Comparison of ENCODE assay signal across 17 cellular contexts in genomic region chr1:200561856-200562214, GRCh38. TPM values are rescaled to one million over a fixed set of nuclear protein-coding genes. Genes with fewer than 3 reads are reported as not detected.
A peak's percentile ranks its signal among the peaks of the same experiment; 100 is the strongest.
DNase-seq lines count a peak whose midpoint lies in the region; ATAC-seq, FAIRE-seq and TF ChIP-seq lines count a peak whose summit lies in the region.
"Had no signal": no experiment of that assay in that cellular context is flagged by ENCODE, and none has a peak within 500 bp of the region (broad histone marks: within the 10 kb centered on the region; RNA-seq: fewer than 3 reads in every experiment).

No MANE protein-coding gene starts in this region.

- no peak overlapping the region for H3K18ac ChIP-seq in mesendoderm (ENCODE audit: low read length)

- H2BK120ac ChIP-seq in mesendoderm (ENCODE audit: low read depth, low read length), result no peak overlapping the region

- no peaks in the 10 kb centered on the region for H3K79me2 ChIP-seq in mesendoderm (ENCODE audit: control insufficient read depth, insufficient read depth, low read length)

- H3K79me1 ChIP-seq in mesendoderm (ENCODE audit: low read length), result no peaks in the 10 kb centered on the region

- H3K9me3 ChIP-seq in T-helper 17 cell (ENCODE audit: control insufficient read depth, low read length, poor library complexity, severe bottlenecking), result no peaks in the 10 kb centered on the region
- H3K9me3 ChIP-seq: stomach had no signal

- no peaks in the 10 kb centered on the region for H3K36me3 Mint-ChIP-seq in T-helper 17 cell (ENCODE audit: low read depth)

- no peak for FAIRE-seq in RCC 7860 (lab: Jason Lieb, UNC)
- FAIRE-seq: kidney had no signal

- no peaks in the 10 kb centered on the region for H3K36me3 ChIP-seq in mesendoderm (ENCODE audit: control insufficient read depth, insufficient read depth, low read length)
- H3K36me3 ChIP-seq: stomach had no signal

- DNase-seq in GM13977 (ENCODE audit: low spot score) (peak; percentile 21), T-helper 17 cell (no peak), T1000 (lab: John Stamatoyannopoulos, UW) (no peak), mesendoderm (no peak), RCC 7860 (ENCODE audit: low spot score) (no peak)
- DNase-seq in stimulated activated CD4-positive, alpha-beta T cell treated with anti-CD3 and anti-CD28 coated beads, Interleukin-2, amount 100 ng/mL, for 24 hours, result no peak
- DNase-seq: activated CD4-positive, alpha-beta T cell treated with anti-CD3 and anti-CD28 coated beads for 1 hour; DMS53; foreskin keratinocyte; KG1; kidney; NCI-H82; retina; stimulated activated CD4-positive, alpha-beta T cell treated with anti-CD3 and anti-CD28 coated beads, Interleukin-4, amount 100 ng/mL, for 4 hours; stomach had no signal

- H3K9ac ChIP-seq in mesendoderm (ENCODE audit: low read length), result no peak overlapping the region

- H3K27ac Mint-ChIP-seq in T-helper 17 cell, result peak overlapping the region; percentile 84

- no peak overlapping the region for H3K4me3 ChIP-seq in mesendoderm (ENCODE audit: low read length)
- H3K4me3 ChIP-seq: stomach had no signal

- peaks cover 2% of the 10 kb centered on the region for H3K4me1 Mint-ChIP-seq in T-helper 17 cell

- no peak overlapping the region for H2BK15ac ChIP-seq in mesendoderm (replicated peaks; ENCODE audit: low read depth)

- ATAC-seq in GM19395 (IDR thresholded peaks at IDR 0.05; ENCODE audit: unreplicated experiment), result peak; percentile 41
- peak; percentile 38 for ATAC-seq in HG02885 (IDR thresholded peaks at IDR 0.05; ENCODE audit: poor library complexity, unreplicated experiment)
- ATAC-seq in T-helper 17 cell, result no peak
- ATAC-seq: foreskin keratinocyte had no signal

- no peak for TF ChIP-seq CTCF in GM13977 (IDR thresholded peaks at IDR 0.05; ENCODE audit: extremely low read depth, insufficient read depth, missing control alignments)

- H3K56ac ChIP-seq in mesendoderm (ENCODE audit: low read length), result no peak overlapping the region

- H3K23ac ChIP-seq in mesendoderm (ENCODE audit: low read length), result no peak overlapping the region

- H3K4me3 Mint-ChIP-seq in T-helper 17 cell, result no peak overlapping the region

- no peak overlapping the region for H4K8ac ChIP-seq in mesendoderm (ENCODE audit: low read depth, low read length)

- H3K27ac ChIP-seq in mesendoderm (ENCODE audit: low read depth, low read length), result no peak overlapping the region
- H3K27ac ChIP-seq: foreskin keratinocyte, stomach had no signal

- H3K27me3 ChIP-seq in mesendoderm (ENCODE audit: insufficient read depth, low read length, poor library complexity), result no peaks in the 10 kb centered on the region
- H3K27me3 ChIP-seq: foreskin keratinocyte, stomach had no signal

- H2BK5ac ChIP-seq in mesendoderm (ENCODE audit: low read length), result no peak overlapping the region

- in situ Hi-C loops in GM13977 (cut with MboI; ENCODE audit: low pct_unique_long_range_greater_than_20kb, low sequenced_read_pairs, unreplicated experiment), result no loop called here

- H3K4ac ChIP-seq in mesendoderm (ENCODE audit: low read depth, low read length), result no peak overlapping the region

- H4K5ac ChIP-seq in mesendoderm (ENCODE audit: low read length), result no peak overlapping the region

- no peaks in the 10 kb centered on the region for H3K27me3 Mint-ChIP-seq in T-helper 17 cell

- no peak overlapping the region for H3K4me2 ChIP-seq in mesendoderm (ENCODE audit: low read length)

- H3K4me1 ChIP-seq in mesendoderm (ENCODE audit: control insufficient read depth, low read depth, low read length), result no peaks in the 10 kb centered on the region
- H3K4me1 ChIP-seq: stomach had no signal

- no CpG with 5 or more reads among the region's 1 CpG for WGBS in mesendoderm (ENCODE audit: extremely low coverage, insufficient coverage, low lambda C conversion rate)

- no peak overlapping the region for H2AK5ac ChIP-seq in mesendoderm (ENCODE audit: low read length)

RNA-seq across cellular contexts. Expression of gene KIF14, which starts 58.7 kb away (rescaled TPM):
- under 1 TPM; 0.08 to 0.12 TPM for total RNA-seq in T-helper 17 cell
- 13.7 TPM for polyA plus RNA-seq in mesendoderm (2013, experiment 1 of 2)
- 13.8 TPM for polyA plus RNA-seq in mesendoderm (2013, experiment 2 of 2)
